8 cellular contexts compared by ENCODE assay signal in the genomic region with DNA sequence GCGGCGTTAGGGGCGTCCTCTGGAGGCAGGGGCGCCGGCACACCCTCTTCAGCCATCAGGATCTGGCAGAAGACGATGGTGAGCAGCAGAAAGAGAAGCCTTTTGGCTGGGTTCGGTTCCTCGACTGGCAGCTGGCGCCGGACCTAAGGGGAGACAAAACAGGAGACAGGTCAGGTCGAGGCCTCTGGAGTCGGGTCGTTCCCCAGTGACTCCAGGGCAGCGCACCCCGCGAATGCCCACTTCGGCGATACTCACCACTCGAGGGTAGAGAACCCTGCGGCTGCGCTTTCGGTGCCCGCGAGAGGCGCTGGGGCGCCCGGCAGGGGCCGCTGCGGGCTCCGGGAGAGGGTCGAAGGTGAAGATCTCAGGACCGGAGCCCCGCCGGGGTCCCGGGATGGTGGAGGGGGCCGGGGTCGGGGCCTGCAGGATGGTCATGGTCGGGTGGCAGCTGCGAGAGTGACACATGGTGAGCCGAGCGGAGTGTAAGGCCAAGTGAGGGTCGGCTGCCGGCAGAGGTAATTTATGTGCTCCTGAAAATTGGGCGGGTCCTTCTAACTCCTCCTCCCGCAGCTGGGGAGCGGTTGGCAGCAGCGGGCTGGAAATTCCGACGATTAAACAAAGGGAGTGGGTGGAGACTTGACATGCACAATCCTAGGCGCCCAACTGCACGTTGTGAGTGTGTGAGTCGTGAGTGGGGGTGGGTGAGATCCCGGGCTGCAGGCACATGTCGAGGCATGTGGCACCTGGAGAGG. TPM values are rescaled to one million over a fixed set of nuclear protein-coding genes. Genes with fewer than 3 reads are reported as not detected.
DNase-seq lines count a peak whose midpoint lies in the region; ATAC-seq, FAIRE-seq and TF ChIP-seq lines count a peak whose summit lies in the region.

A gene with protein sequence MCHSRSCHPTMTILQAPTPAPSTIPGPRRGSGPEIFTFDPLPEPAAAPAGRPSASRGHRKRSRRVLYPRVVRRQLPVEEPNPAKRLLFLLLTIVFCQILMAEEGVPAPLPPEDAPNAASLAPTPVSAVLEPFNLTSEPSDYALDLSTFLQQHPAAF (minus strand): TSS at position 494 of the 752 bp plus-strand sequence. CDS start 29 bp downstream, at position 465.

- H3K36me3 ChIP-seq in MG63 (peaks cover 34% of the 10 kb centered on the region), astrocyte (ENCODE audit: insufficient read depth, low read length) (peaks cover 2% of the 10 kb centered on the region), hepatocyte (replicated peaks; ENCODE audit: insufficient read depth, low read depth) (no peaks in the 10 kb centered on the region)

- H3K27ac Mint-ChIP-seq in T-helper 17 cell (peak within 1 kb of the TSS; percentile 92), astrocyte (ENCODE audit: unreplicated experiment) (peak within 1 kb of the TSS; percentile 99)

- H3K4me1 Mint-ChIP-seq in T-helper 17 cell = peaks cover 50% of the 10 kb centered on the region
- peaks cover 37% of the 10 kb centered on the region for H3K4me1 Mint-ChIP-seq in astrocyte (ENCODE audit: low read depth, unreplicated experiment)

- TF ChIP-seq CTCF in astrocyte (IDR thresholded peaks at IDR 0.05; ENCODE audit: insufficient read depth, low read depth, low read length) (no peak), hepatocyte (IDR thresholded peaks at IDR 0.05; ENCODE audit: poor library complexity) (peak; percentile 73)

- peak within 1 kb of the TSS; percentile 95 for H3K4me3 Mint-ChIP-seq in T-helper 17 cell
- peak within 1 kb of the TSS; percentile 100 for H3K4me3 Mint-ChIP-seq in astrocyte (ENCODE audit: unreplicated experiment)

- peak within 1 kb of the TSS; percentile 84 for H3K4me2 ChIP-seq in astrocyte (ENCODE audit: low read length)
- peak within 1 kb of the TSS; percentile 92 for H3K4me2 ChIP-seq in hepatocyte

- peaks cover 45% of the 10 kb centered on the region for H3K79me2 ChIP-seq in astrocyte (ENCODE audit: insufficient read depth, low read length)
- H3K79me2 ChIP-seq in hepatocyte = peaks cover 42% of the 10 kb centered on the region

- H3K9me3 ChIP-seq in MG63 (no peaks in the 10 kb centered on the region), T-helper 17 cell (ENCODE audit: control insufficient read depth, low read length, poor library complexity, severe bottlenecking) (no peaks in the 10 kb centered on the region), astrocyte (ENCODE audit: insufficient read depth, low read depth, low read length) (no peaks in the 10 kb centered on the region), hepatocyte (ENCODE audit: low read depth) (no peaks in the 10 kb centered on the region)

- H3K27me3 ChIP-seq in MG63 = no peaks in the 10 kb centered on the region
- no peaks in the 10 kb centered on the region for H3K27me3 ChIP-seq in astrocyte (ENCODE audit: insufficient read depth, low read length)
- H3K27me3 ChIP-seq in hepatocyte = no peaks in the 10 kb centered on the region

- no peaks in the 10 kb centered on the region for H3K9me2 ChIP-seq in hepatocyte (replicated peaks; ENCODE audit: insufficient read depth)

- peak within 1 kb of the TSS; percentile 94 for H3K27ac ChIP-seq in astrocyte (ENCODE audit: low read depth, low read length)
- H3K27ac ChIP-seq in hepatocyte = peak within 1 kb of the TSS; percentile 94

- no peak for FAIRE-seq in astrocyte (lab: Jason Lieb, UNC)

- H3K4me1 ChIP-seq in astrocyte (ENCODE audit: insufficient read depth, low read length) (peaks cover 41% of the 10 kb centered on the region), hepatocyte (ENCODE audit: insufficient read depth) (peaks cover 27% of the 10 kb centered on the region)

- ATAC-seq in T-helper 17 cell (peak; percentile 72), GM18520 (IDR thresholded peaks at IDR 0.05; ENCODE audit: unreplicated experiment) (no peak)

- DNase-seq in NCI-H1436 (lab: John Stamatoyannopoulos, UW) (peak; percentile 52), NCI-H1436 treated with DMSO at 0.1 percent for 48 hours (lab: John Stamatoyannopoulos, UW) (no peak), MG63 (peak; percentile 82), T-helper 17 cell (peak; percentile 51 to 57 (median 55)), astrocyte (ENCODE audit: low read depth) (peak; percentile 90), hepatocyte (ENCODE audit: low spot score) (peak; percentile 94), renal cortical epithelial cell (ENCODE audit: low read depth) (peak; percentile 91)

- peaks cover 33% of the 10 kb centered on the region for H4K20me1 ChIP-seq in astrocyte (ENCODE audit: insufficient read depth, low read length)
- no peaks in the 10 kb centered on the region for H4K20me1 ChIP-seq in hepatocyte (ENCODE audit: insufficient read depth, poor library complexity, severe bottlenecking)

- H2AFZ ChIP-seq in astrocyte (ENCODE audit: low read depth, low read length) (no peak within 1 kb of the TSS), hepatocyte (no peak within 1 kb of the TSS)

- H3K9ac ChIP-seq in astrocyte (ENCODE audit: low read length) = peak within 1 kb of the TSS; percentile 97

- H3K27me3 Mint-ChIP-seq in T-helper 17 cell (no peaks in the 10 kb centered on the region), astrocyte (ENCODE audit: low read depth, unreplicated experiment) (no peaks in the 10 kb centered on the region)

- H3K4me3 ChIP-seq in MG63 (peak within 1 kb of the TSS; percentile 64), astrocyte (ENCODE audit: insufficient read depth, low read depth, low read length) (peak within 1 kb of the TSS; percentile 96), hepatocyte (peak within 1 kb of the TSS; percentile 91)

- H3K36me3 Mint-ChIP-seq in T-helper 17 cell (ENCODE audit: low read depth) (peaks cover 9% of the 10 kb centered on the region), astrocyte (ENCODE audit: low read depth, unreplicated experiment) (peaks cover 15% of the 10 kb centered on the region)

- 2% methylated on average over 48 of the region's 54 CpGs for WGBS in hepatocyte (ENCODE audit: low lambda C conversion rate, missing lambda C conversion rate)

- H3K9me3 Mint-ChIP-seq in astrocyte (ENCODE audit: unreplicated experiment) = no peaks in the 10 kb centered on the region

RNA-seq across cellular contexts. Expression of the gene that starts here (rescaled TPM):
- 53.6 and 54.6 TPM in 2 replicates for total RNA-seq in MG63 (2014; rRNA removed; shearing (Covaris generic); ENCODE audit: low replicate concordance)
- total RNA-seq in T-helper 17 cell = 10 to 100 TPM in 1 of 2 donors, 1 to 10 TPM in 1; 9.6 to 11.3 TPM
- 216 and 221 TPM in 2 replicates for total RNA-seq in astrocyte
- total RNA-seq in hepatocyte = 173 and 193 TPM in 2 replicates
- polyA plus RNA-seq in hepatocyte = 158 and 159 TPM in 2 replicates
- 56.6 and 249 TPM in 2 replicates for total RNA-seq in renal cortical epithelial cell
